1 cellular context compared by ENCODE assay signal in genomic region chr4:78862314-78862737, GRCh38.
TF ChIP-seq lines count a peak whose summit lies in the region.

No MANE protein-coding gene starts in this region.

TF ChIP-seq in HepG2, 621 proteins besides CTCF, POLR2A, EP300 and RAD21 (continued from another document and continues in another):
- TF ChIP-seq ARID3A (IDR thresholded peaks at IDR 0.05; ENCODE audit: low read depth, low read length): peak; percentile 99
- TF ChIP-seq ZNF34 (CRISPR knock-in tag; IDR thresholded peaks at IDR 0.05; ENCODE audit: borderline replicate concordance): no peak
- TF ChIP-seq ZNF777 (CRISPR knock-in tag; IDR thresholded peaks at IDR 0.05): no peak
- TF ChIP-seq ZBTB8A (CRISPR knock-in tag; IDR thresholded peaks at IDR 0.05; ENCODE audit: borderline replicate concordance, low read depth): no peak
- no peak for TF ChIP-seq ZC3H13 (CRISPR knock-in tag; IDR thresholded peaks at IDR 0.05)
- no peak for TF ChIP-seq NPAS2 (CRISPR knock-in tag; IDR thresholded peaks at IDR 0.05; ENCODE audit: borderline replicate concordance)
- TF ChIP-seq ETV6 (CRISPR knock-in tag; conservative IDR thresholded peaks at IDR 0.05): no peak
- no peak for TF ChIP-seq ZNF230 (CRISPR knock-in tag; IDR thresholded peaks at IDR 0.05)
- TF ChIP-seq ZNF552 (CRISPR knock-in tag; IDR thresholded peaks at IDR 0.05; ENCODE audit: borderline replicate concordance): no peak
- TF ChIP-seq MXD4 (CRISPR knock-in tag; IDR thresholded peaks at IDR 0.05): 0 out of 2 replicates have a peak, but pooled peaks have one; percentile 27
- no peak for TF ChIP-seq REXO4 (CRISPR knock-in tag; IDR thresholded peaks at IDR 0.05; ENCODE audit: borderline replicate concordance)
- TF ChIP-seq ZNF850 (CRISPR knock-in tag; conservative IDR thresholded peaks at IDR 0.05): no peak
- no peak for TF ChIP-seq UBTF (CRISPR knock-in tag; IDR thresholded peaks at IDR 0.05)
- TF ChIP-seq ZNF841 (CRISPR knock-in tag; IDR thresholded peaks at IDR 0.05; ENCODE audit: borderline replicate concordance): no peak
- TF ChIP-seq ZNF660 (CRISPR knock-in tag; IDR thresholded peaks at IDR 0.05; ENCODE audit: borderline replicate concordance, low read depth): no peak
- TF ChIP-seq JUND (CRISPR knock-in tag; IDR thresholded peaks at IDR 0.05): peak; percentile 31; the same call in 1 of the 2 replicates
- TF ChIP-seq HMGA1 (CRISPR knock-in tag; conservative IDR thresholded peaks at IDR 0.05): no peak
- peak; percentile 93 for TF ChIP-seq ZNF7 (CRISPR knock-in tag; IDR thresholded peaks at IDR 0.05)
- no peak for TF ChIP-seq GPN1 (CRISPR knock-in tag; IDR thresholded peaks at IDR 0.05; ENCODE audit: borderline replicate concordance)
- TF ChIP-seq SP4 (CRISPR knock-in tag; IDR thresholded peaks at IDR 0.05): no peak
- no peak for TF ChIP-seq ATRX (CRISPR knock-in tag; IDR thresholded peaks at IDR 0.05; ENCODE audit: borderline replicate concordance)
- no peak for TF ChIP-seq NKX3-1 (CRISPR knock-in tag; IDR thresholded peaks at IDR 0.05)
- TF ChIP-seq CHCHD3 (CRISPR knock-in tag; IDR thresholded peaks at IDR 0.05): no peak
- TF ChIP-seq SALL2 (CRISPR knock-in tag; IDR thresholded peaks at IDR 0.05): peak; percentile 51; the same call in 1 of the 2 replicates
- peak; percentile 71; the same call in 1 of the 2 replicates for TF ChIP-seq ZNF24 (IDR thresholded peaks at IDR 0.05)
- peak; percentile 17; the same call in 1 of the 2 replicates for TF ChIP-seq SMC3 (IDR thresholded peaks at IDR 0.05; ENCODE audit: low read length)
- peak; percentile 44; the same call in 1 of the 2 replicates for TF ChIP-seq TGIF2 (CRISPR knock-in tag; IDR thresholded peaks at IDR 0.05)
- no peak for TF ChIP-seq JARID2 (CRISPR knock-in tag; IDR thresholded peaks at IDR 0.05; ENCODE audit: insufficient replicate concordance)
- peak; percentile 47; the same call in 1 of the 2 replicates for TF ChIP-seq FOXP1 (IDR thresholded peaks at IDR 0.05)
- peak; percentile 57; the same call in 1 of the 2 replicates for TF ChIP-seq FOXP1 (CRISPR knock-in tag; IDR thresholded peaks at IDR 0.05)
- TF ChIP-seq HIC2 (CRISPR knock-in tag; IDR thresholded peaks at IDR 0.05; ENCODE audit: low read depth): no peak
- TF ChIP-seq XRCC5 (optimal IDR thresholded peaks at IDR 0.05; ENCODE audit: low read length): no peak
- no peak for TF ChIP-seq ZNF274 (CRISPR knock-in tag; IDR thresholded peaks at IDR 0.05)
- TF ChIP-seq ZNF281 (CRISPR knock-in tag; IDR thresholded peaks at IDR 0.05; ENCODE audit: borderline replicate concordance): peak; percentile 65; the same call in 1 of the 2 replicates
- TF ChIP-seq GLMP (CRISPR knock-in tag; IDR thresholded peaks at IDR 0.05; ENCODE audit: borderline replicate concordance): no peak
- TF ChIP-seq SUZ12 (IDR thresholded peaks at IDR 0.05; ENCODE audit: low read depth, low read length): no peak
- TF ChIP-seq ZNF790 (CRISPR knock-in tag; IDR thresholded peaks at IDR 0.05; ENCODE audit: borderline replicate concordance): no peak
- TF ChIP-seq ZHX2 (IDR thresholded peaks at IDR 0.05; ENCODE audit: low read depth): no peak
- no peak for TF ChIP-seq ZHX2 (CRISPR knock-in tag; IDR thresholded peaks at IDR 0.05; ENCODE audit: borderline replicate concordance)
- no peak for TF ChIP-seq ZNF205 (CRISPR knock-in tag; IDR thresholded peaks at IDR 0.05)
- TF ChIP-seq KMT2A (CRISPR knock-in tag; IDR thresholded peaks at IDR 0.05): no peak
- TF ChIP-seq ZNF280D (CRISPR knock-in tag; IDR thresholded peaks at IDR 0.05): peak; percentile 100
- no peak for TF ChIP-seq RBFOX2 (IDR thresholded peaks at IDR 0.05; ENCODE audit: low read depth, low read length)
- peak; percentile 100 for TF ChIP-seq ZNF780A (CRISPR knock-in tag; IDR thresholded peaks at IDR 0.05)
- TF ChIP-seq TEAD3 (CRISPR knock-in tag; optimal IDR thresholded peaks at IDR 0.05; ENCODE audit: borderline replicate concordance): peak; percentile 80
